Comparison of ENCODE assay signal across 1 cellular context in the genomic region with DNA sequence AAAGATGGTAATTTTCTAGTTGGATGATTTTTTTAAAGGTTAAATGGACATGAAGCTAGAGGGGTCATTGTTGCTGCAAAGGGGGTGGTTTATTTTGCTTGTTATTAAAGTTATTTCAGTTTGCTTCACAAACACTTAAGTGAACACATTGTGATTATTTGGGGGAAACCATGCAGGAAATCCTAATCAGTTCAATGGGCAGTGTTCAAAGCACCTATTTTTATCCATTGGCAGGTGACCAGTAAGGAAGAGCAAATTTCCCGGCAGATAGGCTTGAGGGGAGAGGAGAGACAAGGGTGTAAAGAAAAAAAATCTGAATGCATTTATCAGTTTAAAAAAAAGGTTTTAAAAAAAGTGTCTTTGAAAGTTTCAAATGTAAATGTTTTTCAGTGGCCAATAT.
TF ChIP-seq lines count a peak whose summit lies in the region.

No MANE protein-coding gene starts in this region.

TF ChIP-seq in SK-N-SH, 30 proteins besides CTCF, POLR2A, EP300 and RAD21 (continued from another document):
- TF ChIP-seq, protein P1, sequence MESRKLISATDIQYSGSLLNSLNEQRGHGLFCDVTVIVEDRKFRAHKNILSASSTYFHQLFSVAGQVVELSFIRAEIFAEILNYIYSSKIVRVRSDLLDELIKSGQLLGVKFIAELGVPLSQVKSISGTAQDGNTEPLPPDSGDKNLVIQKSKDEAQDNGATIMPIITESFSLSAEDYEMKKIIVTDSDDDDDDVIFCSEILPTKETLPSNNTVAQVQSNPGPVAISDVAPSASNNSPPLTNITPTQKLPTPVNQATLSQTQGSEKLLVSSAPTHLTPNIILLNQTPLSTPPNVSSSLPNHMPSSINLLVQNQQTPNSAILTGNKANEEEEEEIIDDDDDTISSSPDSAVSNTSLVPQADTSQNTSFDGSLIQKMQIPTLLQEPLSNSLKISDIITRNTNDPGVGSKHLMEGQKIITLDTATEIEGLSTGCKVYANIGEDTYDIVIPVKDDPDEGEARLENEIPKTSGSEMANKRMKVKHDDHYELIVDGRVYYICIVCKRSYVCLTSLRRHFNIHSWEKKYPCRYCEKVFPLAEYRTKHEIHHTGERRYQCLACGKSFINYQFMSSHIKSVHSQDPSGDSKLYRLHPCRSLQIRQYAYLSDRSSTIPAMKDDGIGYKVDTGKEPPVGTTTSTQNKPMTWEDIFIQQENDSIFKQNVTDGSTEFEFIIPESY (IDR thresholded peaks at IDR 0.05; ENCODE audit: borderline replicate concordance, low read depth) = no peak
- TF ChIP-seq GATA2 (CRISPR knock-in tag; IDR thresholded peaks at IDR 0.05) (no peak), GABPA (IDR thresholded peaks at IDR 0.05; ENCODE audit: low read depth) (no peak), TEAD4 (IDR thresholded peaks at IDR 0.05; ENCODE audit: borderline replicate concordance, insufficient read depth) (no peak)
- TF ChIP-seq, protein P2, sequence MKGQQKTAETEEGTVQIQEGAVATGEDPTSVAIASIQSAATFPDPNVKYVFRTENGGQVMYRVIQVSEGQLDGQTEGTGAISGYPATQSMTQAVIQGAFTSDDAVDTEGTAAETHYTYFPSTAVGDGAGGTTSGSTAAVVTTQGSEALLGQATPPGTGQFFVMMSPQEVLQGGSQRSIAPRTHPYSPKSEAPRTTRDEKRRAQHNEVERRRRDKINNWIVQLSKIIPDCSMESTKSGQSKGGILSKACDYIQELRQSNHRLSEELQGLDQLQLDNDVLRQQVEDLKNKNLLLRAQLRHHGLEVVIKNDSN (IDR thresholded peaks at IDR 0.05; ENCODE audit: borderline replicate concordance, low read depth) = no peak
- TF ChIP-seq, protein P3, sequence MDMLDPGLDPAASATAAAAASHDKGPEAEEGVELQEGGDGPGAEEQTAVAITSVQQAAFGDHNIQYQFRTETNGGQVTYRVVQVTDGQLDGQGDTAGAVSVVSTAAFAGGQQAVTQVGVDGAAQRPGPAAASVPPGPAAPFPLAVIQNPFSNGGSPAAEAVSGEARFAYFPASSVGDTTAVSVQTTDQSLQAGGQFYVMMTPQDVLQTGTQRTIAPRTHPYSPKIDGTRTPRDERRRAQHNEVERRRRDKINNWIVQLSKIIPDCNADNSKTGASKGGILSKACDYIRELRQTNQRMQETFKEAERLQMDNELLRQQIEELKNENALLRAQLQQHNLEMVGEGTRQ (IDR thresholded peaks at IDR 0.05; ENCODE audit: borderline replicate concordance, low read depth, low read length) = no peak
